1 cellular context compared by ENCODE assay signal in the genomic region with DNA sequence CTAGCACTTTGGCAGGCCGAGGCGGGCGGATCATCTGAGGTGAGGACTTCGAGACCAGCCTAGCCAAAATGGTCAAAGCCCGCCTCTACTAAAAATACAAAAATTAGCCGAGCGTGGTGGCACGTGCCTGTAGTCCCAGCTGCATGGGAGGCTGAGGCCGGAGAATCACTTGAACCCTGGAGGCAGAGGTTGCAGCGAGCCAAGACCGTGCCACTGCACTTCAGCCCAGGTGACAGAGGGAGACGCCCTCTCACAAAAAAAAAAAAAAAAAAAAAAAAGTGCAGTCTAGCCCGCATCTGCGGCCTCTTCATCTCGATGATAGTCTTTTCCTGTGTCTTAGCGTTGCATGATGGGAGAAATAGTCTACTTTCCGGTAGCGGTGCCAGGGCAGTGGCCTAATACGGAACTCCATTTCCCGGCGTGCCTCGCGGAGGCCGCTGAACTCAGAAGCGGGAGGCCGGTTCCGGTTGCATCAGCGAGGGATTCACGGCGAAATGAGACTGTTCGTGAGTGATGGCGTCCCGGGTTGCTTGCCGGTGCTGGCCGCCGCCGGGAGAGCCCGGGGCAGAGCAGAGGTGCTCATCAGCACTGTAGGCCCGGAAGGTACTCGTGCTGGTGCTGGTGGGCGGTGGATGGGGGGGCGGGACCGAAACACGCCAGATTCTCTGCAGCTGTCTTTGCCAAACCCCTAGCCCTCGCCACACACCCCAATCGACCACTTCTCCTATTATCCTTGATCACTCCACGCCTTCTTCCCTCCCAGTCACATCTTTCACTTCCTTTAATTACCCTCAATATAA.
TF ChIP-seq lines count a peak whose summit lies in the region.

A gene (plus strand): TSS at position 472 of the 800 bp plus-strand sequence. CDS start 23 bp downstream, at position 495.

TF ChIP-seq in HepG2, 621 proteins besides CTCF, POLR2A, EP300 and RAD21 (continued from another document):
- TF ChIP-seq, protein P1, sequence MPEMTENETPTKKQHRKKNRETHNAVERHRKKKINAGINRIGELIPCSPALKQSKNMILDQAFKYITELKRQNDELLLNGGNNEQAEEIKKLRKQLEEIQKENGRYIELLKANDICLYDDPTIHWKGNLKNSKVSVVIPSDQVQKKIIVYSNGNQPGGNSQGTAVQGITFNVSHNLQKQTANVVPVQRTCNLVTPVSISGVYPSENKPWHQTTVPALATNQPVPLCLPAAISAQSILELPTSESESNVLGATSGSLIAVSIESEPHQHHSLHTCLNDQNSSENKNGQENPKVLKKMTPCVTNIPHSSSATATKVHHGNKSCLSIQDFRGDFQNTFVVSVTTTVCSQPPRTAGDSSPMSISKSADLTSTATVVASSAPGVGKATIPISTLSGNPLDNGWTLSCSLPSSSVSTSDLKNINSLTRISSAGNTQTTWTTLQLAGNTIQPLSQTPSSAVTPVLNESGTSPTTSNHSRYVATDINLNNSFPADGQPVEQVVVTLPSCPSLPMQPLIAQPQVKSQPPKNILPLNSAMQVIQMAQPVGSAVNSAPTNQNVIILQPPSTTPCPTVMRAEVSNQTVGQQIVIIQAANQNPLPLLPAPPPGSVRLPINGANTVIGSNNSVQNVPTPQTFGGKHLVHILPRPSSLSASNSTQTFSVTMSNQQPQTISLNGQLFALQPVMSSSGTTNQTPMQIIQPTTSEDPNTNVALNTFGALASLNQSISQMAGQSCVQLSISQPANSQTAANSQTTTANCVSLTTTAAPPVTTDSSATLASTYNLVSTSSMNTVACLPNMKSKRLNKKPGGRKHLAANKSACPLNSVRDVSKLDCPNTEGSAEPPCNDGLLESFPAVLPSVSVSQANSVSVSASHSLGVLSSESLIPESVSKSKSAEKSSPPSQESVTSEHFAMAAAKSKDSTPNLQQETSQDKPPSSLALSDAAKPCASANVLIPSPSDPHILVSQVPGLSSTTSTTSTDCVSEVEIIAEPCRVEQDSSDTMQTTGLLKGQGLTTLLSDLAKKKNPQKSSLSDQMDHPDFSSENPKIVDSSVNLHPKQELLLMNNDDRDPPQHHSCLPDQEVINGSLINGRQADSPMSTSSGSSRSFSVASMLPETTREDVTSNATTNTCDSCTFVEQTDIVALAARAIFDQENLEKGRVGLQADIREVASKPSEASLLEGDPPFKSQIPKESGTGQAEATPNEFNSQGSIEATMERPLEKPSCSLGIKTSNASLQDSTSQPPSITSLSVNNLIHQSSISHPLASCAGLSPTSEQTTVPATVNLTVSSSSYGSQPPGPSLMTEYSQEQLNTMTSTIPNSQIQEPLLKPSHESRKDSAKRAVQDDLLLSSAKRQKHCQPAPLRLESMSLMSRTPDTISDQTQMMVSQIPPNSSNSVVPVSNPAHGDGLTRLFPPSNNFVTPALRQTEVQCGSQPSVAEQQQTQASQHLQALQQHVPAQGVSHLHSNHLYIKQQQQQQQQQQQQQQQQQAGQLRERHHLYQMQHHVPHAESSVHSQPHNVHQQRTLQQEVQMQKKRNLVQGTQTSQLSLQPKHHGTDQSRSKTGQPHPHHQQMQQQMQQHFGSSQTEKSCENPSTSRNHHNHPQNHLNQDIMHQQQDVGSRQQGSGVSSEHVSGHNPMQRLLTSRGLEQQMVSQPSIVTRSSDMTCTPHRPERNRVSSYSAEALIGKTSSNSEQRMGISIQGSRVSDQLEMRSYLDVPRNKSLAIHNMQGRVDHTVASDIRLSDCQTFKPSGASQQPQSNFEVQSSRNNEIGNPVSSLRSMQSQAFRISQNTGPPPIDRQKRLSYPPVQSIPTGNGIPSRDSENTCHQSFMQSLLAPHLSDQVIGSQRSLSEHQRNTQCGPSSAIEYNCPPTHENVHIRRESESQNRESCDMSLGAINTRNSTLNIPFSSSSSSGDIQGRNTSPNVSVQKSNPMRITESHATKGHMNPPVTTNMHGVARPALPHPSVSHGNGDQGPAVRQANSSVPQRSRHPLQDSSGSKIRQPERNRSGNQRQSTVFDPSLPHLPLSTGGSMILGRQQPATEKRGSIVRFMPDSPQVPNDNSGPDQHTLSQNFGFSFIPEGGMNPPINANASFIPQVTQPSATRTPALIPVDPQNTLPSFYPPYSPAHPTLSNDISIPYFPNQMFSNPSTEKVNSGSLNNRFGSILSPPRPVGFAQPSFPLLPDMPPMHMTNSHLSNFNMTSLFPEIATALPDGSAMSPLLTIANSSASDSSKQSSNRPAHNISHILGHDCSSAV (CRISPR knock-in tag; IDR thresholded peaks at IDR 0.05; ENCODE audit: borderline replicate concordance) = no peak
- TF ChIP-seq FOSL2 (CRISPR knock-in tag; IDR thresholded peaks at IDR 0.05) = peak; percentile 57; the same call in 1 of the 2 replicates
- TF ChIP-seq, protein P2, sequence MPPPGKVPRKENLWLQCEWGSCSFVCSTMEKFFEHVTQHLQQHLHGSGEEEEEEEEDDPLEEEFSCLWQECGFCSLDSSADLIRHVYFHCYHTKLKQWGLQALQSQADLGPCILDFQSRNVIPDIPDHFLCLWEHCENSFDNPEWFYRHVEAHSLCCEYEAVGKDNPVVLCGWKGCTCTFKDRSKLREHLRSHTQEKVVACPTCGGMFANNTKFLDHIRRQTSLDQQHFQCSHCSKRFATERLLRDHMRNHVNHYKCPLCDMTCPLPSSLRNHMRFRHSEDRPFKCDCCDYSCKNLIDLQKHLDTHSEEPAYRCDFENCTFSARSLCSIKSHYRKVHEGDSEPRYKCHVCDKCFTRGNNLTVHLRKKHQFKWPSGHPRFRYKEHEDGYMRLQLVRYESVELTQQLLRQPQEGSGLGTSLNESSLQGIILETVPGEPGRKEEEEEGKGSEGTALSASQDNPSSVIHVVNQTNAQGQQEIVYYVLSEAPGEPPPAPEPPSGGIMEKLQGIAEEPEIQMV (CRISPR knock-in tag; IDR thresholded peaks at IDR 0.05; ENCODE audit: low read depth) = no peak
- TF ChIP-seq ZNF530 (CRISPR knock-in tag; IDR thresholded peaks at IDR 0.05; ENCODE audit: low read depth) = no peak
- TF ChIP-seq IKZF4 (CRISPR knock-in tag; IDR thresholded peaks at IDR 0.05; ENCODE audit: borderline replicate concordance, low read depth, not compliant biosample characterization) = no peak
- TF ChIP-seq RFX1 (IDR thresholded peaks at IDR 0.05) = no peak
- TF ChIP-seq ZNF616 (CRISPR knock-in tag; IDR thresholded peaks at IDR 0.05; ENCODE audit: low read depth) = no peak
- no peak for TF ChIP-seq MBD4 (IDR thresholded peaks at IDR 0.05; ENCODE audit: borderline replicate concordance, low read length)
- TF ChIP-seq, protein P3, sequence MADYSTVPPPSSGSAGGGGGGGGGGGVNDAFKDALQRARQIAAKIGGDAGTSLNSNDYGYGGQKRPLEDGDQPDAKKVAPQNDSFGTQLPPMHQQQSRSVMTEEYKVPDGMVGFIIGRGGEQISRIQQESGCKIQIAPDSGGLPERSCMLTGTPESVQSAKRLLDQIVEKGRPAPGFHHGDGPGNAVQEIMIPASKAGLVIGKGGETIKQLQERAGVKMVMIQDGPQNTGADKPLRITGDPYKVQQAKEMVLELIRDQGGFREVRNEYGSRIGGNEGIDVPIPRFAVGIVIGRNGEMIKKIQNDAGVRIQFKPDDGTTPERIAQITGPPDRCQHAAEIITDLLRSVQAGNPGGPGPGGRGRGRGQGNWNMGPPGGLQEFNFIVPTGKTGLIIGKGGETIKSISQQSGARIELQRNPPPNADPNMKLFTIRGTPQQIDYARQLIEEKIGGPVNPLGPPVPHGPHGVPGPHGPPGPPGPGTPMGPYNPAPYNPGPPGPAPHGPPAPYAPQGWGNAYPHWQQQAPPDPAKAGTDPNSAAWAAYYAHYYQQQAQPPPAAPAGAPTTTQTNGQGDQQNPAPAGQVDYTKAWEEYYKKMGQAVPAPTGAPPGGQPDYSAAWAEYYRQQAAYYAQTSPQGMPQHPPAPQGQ (CRISPR knock-in tag; IDR thresholded peaks at IDR 0.05; ENCODE audit: borderline replicate concordance) = no peak
- peak; percentile 72; the same call in 1 of the 2 replicates for TF ChIP-seq ZNF547 (CRISPR knock-in tag; IDR thresholded peaks at IDR 0.05)
- TF ChIP-seq, protein P4, sequence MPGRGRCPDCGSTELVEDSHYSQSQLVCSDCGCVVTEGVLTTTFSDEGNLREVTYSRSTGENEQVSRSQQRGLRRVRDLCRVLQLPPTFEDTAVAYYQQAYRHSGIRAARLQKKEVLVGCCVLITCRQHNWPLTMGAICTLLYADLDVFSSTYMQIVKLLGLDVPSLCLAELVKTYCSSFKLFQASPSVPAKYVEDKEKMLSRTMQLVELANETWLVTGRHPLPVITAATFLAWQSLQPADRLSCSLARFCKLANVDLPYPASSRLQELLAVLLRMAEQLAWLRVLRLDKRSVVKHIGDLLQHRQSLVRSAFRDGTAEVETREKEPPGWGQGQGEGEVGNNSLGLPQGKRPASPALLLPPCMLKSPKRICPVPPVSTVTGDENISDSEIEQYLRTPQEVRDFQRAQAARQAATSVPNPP (CRISPR knock-in tag; IDR thresholded peaks at IDR 0.05) = no peak
- TF ChIP-seq, protein P5, sequence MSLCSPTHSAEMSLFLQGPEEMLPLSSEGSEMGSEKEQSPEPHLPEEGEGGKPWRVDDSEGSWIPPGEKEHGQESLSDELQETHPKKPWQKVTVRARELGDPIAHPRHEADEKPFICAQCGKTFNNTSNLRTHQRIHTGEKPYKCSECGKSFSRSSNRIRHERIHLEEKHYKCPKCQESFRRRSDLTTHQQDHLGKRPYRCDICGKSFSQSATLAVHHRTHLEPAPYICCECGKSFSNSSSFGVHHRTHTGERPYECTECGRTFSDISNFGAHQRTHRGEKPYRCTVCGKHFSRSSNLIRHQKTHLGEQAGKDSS (CRISPR knock-in tag; IDR thresholded peaks at IDR 0.05; ENCODE audit: borderline replicate concordance, low read depth) = no peak; the same call in 1 of the 2 replicates
- TF ChIP-seq, protein P6, sequence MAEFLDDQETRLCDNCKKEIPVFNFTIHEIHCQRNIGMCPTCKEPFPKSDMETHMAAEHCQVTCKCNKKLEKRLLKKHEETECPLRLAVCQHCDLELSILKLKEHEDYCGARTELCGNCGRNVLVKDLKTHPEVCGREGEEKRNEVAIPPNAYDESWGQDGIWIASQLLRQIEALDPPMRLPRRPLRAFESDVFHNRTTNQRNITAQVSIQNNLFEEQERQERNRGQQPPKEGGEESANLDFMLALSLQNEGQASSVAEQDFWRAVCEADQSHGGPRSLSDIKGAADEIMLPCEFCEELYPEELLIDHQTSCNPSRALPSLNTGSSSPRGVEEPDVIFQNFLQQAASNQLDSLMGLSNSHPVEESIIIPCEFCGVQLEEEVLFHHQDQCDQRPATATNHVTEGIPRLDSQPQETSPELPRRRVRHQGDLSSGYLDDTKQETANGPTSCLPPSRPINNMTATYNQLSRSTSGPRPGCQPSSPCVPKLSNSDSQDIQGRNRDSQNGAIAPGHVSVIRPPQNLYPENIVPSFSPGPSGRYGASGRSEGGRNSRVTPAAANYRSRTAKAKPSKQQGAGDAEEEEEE (CRISPR knock-in tag; IDR thresholded peaks at IDR 0.05; ENCODE audit: borderline replicate concordance) = peak; percentile 55; the same call in 1 of the 2 replicates
- peak; percentile 92 for TF ChIP-seq GATAD1 (CRISPR knock-in tag; IDR thresholded peaks at IDR 0.05)
- TF ChIP-seq, protein P7, sequence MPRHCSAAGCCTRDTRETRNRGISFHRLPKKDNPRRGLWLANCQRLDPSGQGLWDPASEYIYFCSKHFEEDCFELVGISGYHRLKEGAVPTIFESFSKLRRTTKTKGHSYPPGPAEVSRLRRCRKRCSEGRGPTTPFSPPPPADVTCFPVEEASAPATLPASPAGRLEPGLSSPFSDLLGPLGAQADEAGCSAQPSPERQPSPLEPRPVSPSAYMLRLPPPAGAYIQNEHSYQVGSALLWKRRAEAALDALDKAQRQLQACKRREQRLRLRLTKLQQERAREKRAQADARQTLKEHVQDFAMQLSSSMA (CRISPR knock-in tag; IDR thresholded peaks at IDR 0.05) = no peak
- no peak; the same call in 1 of the 2 replicates for TF ChIP-seq SALL2 (CRISPR knock-in tag; IDR thresholded peaks at IDR 0.05)
- TF ChIP-seq, protein P8, sequence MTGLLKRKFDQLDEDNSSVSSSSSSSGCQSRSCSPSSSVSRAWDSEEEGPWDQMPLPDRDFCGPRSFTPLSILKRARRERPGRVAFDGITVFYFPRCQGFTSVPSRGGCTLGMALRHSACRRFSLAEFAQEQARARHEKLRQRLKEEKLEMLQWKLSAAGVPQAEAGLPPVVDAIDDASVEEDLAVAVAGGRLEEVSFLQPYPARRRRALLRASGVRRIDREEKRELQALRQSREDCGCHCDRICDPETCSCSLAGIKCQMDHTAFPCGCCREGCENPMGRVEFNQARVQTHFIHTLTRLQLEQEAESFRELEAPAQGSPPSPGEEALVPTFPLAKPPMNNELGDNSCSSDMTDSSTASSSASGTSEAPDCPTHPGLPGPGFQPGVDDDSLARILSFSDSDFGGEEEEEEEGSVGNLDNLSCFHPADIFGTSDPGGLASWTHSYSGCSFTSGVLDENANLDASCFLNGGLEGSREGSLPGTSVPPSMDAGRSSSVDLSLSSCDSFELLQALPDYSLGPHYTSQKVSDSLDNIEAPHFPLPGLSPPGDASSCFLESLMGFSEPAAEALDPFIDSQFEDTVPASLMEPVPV (CRISPR knock-in tag; IDR thresholded peaks at IDR 0.05) = no peak
- TF ChIP-seq KDM5B (CRISPR knock-in tag; IDR thresholded peaks at IDR 0.05; ENCODE audit: borderline replicate concordance) = peak; percentile 41; the same call in 1 of the 2 replicates
- TF ChIP-seq, protein P9, sequence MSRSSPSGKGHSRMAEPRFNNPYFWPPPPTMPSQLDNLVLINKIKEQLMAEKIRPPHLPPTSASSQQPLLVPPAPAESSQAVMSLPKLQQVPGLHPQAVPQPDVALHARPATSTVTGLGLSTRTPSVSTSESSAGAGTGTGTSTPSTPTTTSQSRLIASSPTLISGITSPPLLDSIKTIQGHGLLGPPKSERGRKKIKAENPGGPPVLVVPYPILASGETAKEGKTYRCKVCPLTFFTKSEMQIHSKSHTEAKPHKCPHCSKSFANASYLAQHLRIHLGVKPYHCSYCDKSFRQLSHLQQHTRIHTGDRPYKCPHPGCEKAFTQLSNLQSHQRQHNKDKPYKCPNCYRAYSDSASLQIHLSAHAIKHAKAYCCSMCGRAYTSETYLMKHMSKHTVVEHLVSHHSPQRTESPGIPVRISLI (CRISPR knock-in tag; IDR thresholded peaks at IDR 0.05; ENCODE audit: borderline replicate concordance) = peak; percentile 100
- TF ChIP-seq ZNF713 (CRISPR knock-in tag; IDR thresholded peaks at IDR 0.05) = no peak
- TF ChIP-seq ZNF383 (CRISPR knock-in tag; IDR thresholded peaks at IDR 0.05; ENCODE audit: borderline replicate concordance) = no peak
- TF ChIP-seq IRF2 (CRISPR knock-in tag; IDR thresholded peaks at IDR 0.05) = peak; percentile 81
- TF ChIP-seq, protein P10, sequence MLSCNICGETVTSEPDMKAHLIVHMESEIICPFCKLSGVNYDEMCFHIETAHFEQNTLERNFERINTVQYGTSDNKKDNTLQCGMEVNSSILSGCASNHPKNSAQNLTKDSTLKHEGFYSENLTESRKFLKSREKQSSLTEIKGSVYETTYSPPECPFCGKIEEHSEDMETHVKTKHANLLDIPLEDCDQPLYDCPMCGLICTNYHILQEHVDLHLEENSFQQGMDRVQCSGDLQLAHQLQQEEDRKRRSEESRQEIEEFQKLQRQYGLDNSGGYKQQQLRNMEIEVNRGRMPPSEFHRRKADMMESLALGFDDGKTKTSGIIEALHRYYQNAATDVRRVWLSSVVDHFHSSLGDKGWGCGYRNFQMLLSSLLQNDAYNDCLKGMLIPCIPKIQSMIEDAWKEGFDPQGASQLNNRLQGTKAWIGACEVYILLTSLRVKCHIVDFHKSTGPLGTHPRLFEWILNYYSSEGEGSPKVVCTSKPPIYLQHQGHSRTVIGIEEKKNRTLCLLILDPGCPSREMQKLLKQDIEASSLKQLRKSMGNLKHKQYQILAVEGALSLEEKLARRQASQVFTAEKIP (CRISPR knock-in tag; IDR thresholded peaks at IDR 0.05; ENCODE audit: borderline replicate concordance) = no peak
- no peak for TF ChIP-seq ZFP36L2 (CRISPR knock-in tag; IDR thresholded peaks at IDR 0.05)
- TF ChIP-seq, protein P11, sequence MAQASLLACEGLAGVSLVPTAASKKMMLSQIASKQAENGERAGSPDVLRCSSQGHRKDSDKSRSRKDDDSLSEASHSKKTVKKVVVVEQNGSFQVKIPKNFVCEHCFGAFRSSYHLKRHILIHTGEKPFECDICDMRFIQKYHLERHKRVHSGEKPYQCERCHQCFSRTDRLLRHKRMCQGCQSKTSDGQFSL (CRISPR knock-in tag; IDR thresholded peaks at IDR 0.05) = 0 out of 2 replicates have a peak, but pooled peaks have one; percentile 34
- no peak for TF ChIP-seq AGO2 (optimal IDR thresholded peaks at IDR 0.05; ENCODE audit: low read depth, low read length)
- TF ChIP-seq ZNF709 (CRISPR knock-in tag; IDR thresholded peaks at IDR 0.05) = no peak
- TF ChIP-seq U2AF1 (optimal IDR thresholded peaks at IDR 0.05; ENCODE audit: low read depth, low read length) = no peak
- TF ChIP-seq ZNF720 (CRISPR knock-in tag; IDR thresholded peaks at IDR 0.05) = no peak
